8 cellular contexts compared by ENCODE assay signal in genomic region chrX:35380808-35381700, GRCh38.
A peak's percentile ranks its signal among the peaks of the same experiment; 100 is the strongest.
DNase-seq lines count a peak whose midpoint lies in the region; ATAC-seq and TF ChIP-seq lines count a peak whose summit lies in the region.

No MANE protein-coding gene starts in this region.

- no peak overlapping the region for H3K14ac ChIP-seq in IMR-90 (replicated peaks; ENCODE audit: low read depth, low read length)

- no peak for TF ChIP-seq POLR2A in IMR-90 (IDR thresholded peaks at IDR 0.05; ENCODE audit: low read depth, low read length)

- H3K23ac ChIP-seq in IMR-90 (ENCODE audit: low read depth, low read length), result no peak overlapping the region

- no peak overlapping the region for H3K4me2 ChIP-seq in IMR-90 (ENCODE audit: low read depth, low read length)

- no peak overlapping the region for H2AFZ ChIP-seq in IMR-90 (replicated peaks; ENCODE audit: low read length, poor library complexity)

- in situ Hi-C loops in IMR-90 (cut with MboI; ENCODE audit: low sequenced_read_pairs), result loop anchor here (25.0 kb wide), 1 partner anchor 1481 kb away; no protein-coding TSS in a partner anchor

- H3K4me1 ChIP-seq in IMR-90 (ENCODE audit: control insufficient read depth, insufficient read depth, low read length) (no peaks in the 10 kb centered on the region), adipocyte (ENCODE audit: control insufficient read depth, insufficient read depth, low read length) (no peaks in the 10 kb centered on the region), lower lobe of right lung (no peaks in the 10 kb centered on the region)

- no peak for TF ChIP-seq RAD21 in IMR-90 (IDR thresholded peaks at IDR 0.05; ENCODE audit: low read length)

- WGBS in IMR-90 (ENCODE audit: extremely low coverage in 2 of 2, insufficient read length in 1 of 2), 2 experiments, result 70% methylated on average over 4 of the region's 6 CpGs; no CpG with 5 or more reads in 1 of the 2 experiments

- H2BK5ac ChIP-seq in IMR-90 (ENCODE audit: low read depth, low read length, poor library complexity, severe bottlenecking), result no peak overlapping the region

- H2BK120ac ChIP-seq in IMR-90 (ENCODE audit: low read depth, low read length), result no peak overlapping the region

- H4K5ac ChIP-seq in IMR-90 (ENCODE audit: low read depth, low read length), result no peak overlapping the region

- peak; percentile 1 for DNase-seq in GDM1 (lab: John Stamatoyannopoulos, UW)
- peak; percentile 20 for DNase-seq in IMR-90
- peak; percentile 13 for DNase-seq in adipocyte (ENCODE audit: low read depth)
- no peak for DNase-seq in lower lobe of right lung
- DNase-seq in activated CD4-positive, CD25-positive, alpha-beta regulatory T cell (lab: John Stamatoyannopoulos, UW), result no peak
- DNase-seq in hypothalamus (lab: John Stamatoyannopoulos, UW), result no peak
- no peak for DNase-seq in NCI-H2196 treated with DMSO at 0.1 percent for 48 hours (lab: John Stamatoyannopoulos, UW; ENCODE audit: unreplicated experiment)

- no peaks in the 10 kb centered on the region for H4K20me1 ChIP-seq in IMR-90 (ENCODE audit: insufficient read depth, low read length)

- H3K36me3 ChIP-seq in IMR-90 (ENCODE audit: control insufficient read depth, insufficient read depth, low read length) (no peaks in the 10 kb centered on the region), adipocyte (ENCODE audit: control insufficient read depth, insufficient read depth, low read length, severe bottlenecking) (no peaks in the 10 kb centered on the region), lower lobe of right lung (no peaks in the 10 kb centered on the region)

- H3K9me3 ChIP-seq in IMR-90 (ENCODE audit: control insufficient read depth, insufficient read depth, low read length), result no peaks in the 10 kb centered on the region
- no peaks in the 10 kb centered on the region for H3K9me3 ChIP-seq in adipocyte (ENCODE audit: control insufficient read depth, low read length)
- H3K9me3 ChIP-seq in lower lobe of right lung, result no peaks in the 10 kb centered on the region

- no peak overlapping the region for H4K8ac ChIP-seq in IMR-90 (ENCODE audit: low read depth in 2 of 2, low read length in 2 of 2)

- H2AK9ac ChIP-seq in IMR-90 (replicated peaks; ENCODE audit: low read depth, low read length, poor library complexity), result no peak overlapping the region

- TF ChIP-seq CTCF in IMR-90 (conservative IDR thresholded peaks at IDR 0.05; ENCODE audit: low read depth, low read length) (peak; percentile 35), lower lobe of right lung (IDR thresholded peaks at IDR 0.05) (peak; percentile 47)

- CTCF ChIA-PET in IMR-90 (lab: Yijun Ruan, JAX), result interaction anchor here (0.7 kb wide), 1 partner anchor 9 kb away, joined by 3 read pairs; no protein-coding TSS in a partner anchor

- intact Hi-C loops in IMR-90 (cut with micrococcal nuclease), result loop anchor here (10.0 kb wide), 1 partner anchor 1484 kb away; no protein-coding TSS in a partner anchor
- intact Hi-C loops in lower lobe of right lung (cut with DNase I), result no loop called here

- no peak overlapping the region for H3K18ac ChIP-seq in IMR-90 (ENCODE audit: low read depth, low read length)

- POLR2A ChIA-PET in IMR-90 (lab: Charles Lee; ENCODE audit: unreplicated experiment), result no interaction called here

- BruUV-seq in IMR-90 (replicated peaks; lab: Mats Ljungman, UMichigan), result no TSS peak

- H3K56ac ChIP-seq in IMR-90 (ENCODE audit: extremely low read depth, insufficient read depth, low read length), result no peak overlapping the region

- no peaks in the 10 kb centered on the region for H3K9me1 ChIP-seq in IMR-90 (ENCODE audit: insufficient read depth, low read length)

- dilution Hi-C loops in IMR-90 (cut with HindIII; ENCODE audit: low sequenced_read_pairs, unreplicated experiment), result no loop called here

- no peaks in the 10 kb centered on the region for H3K79me1 ChIP-seq in IMR-90 (ENCODE audit: low read depth in 1 of 2, low read length in 2 of 2)

- H3K27ac ChIP-seq in IMR-90 (ENCODE audit: insufficient read depth, low read length), result no peak overlapping the region
- no peak overlapping the region for H3K27ac ChIP-seq in lower lobe of right lung

- H2BK20ac ChIP-seq in IMR-90 (ENCODE audit: low read depth, low read length), result no peak overlapping the region

- H4K91ac ChIP-seq in IMR-90 (ENCODE audit: insufficient read depth, low read depth, low read length), result no peak overlapping the region

- H2AK5ac ChIP-seq in IMR-90 (ENCODE audit: low read depth, low read length), result no peak overlapping the region

- H3K4ac ChIP-seq in IMR-90 (ENCODE audit: low read depth, low read length), result no peak overlapping the region

- H3K4me3 ChIP-seq in IMR-90 (ENCODE audit: insufficient read depth, low read depth, low read length), result no peak overlapping the region
- no peak overlapping the region for H3K4me3 ChIP-seq in adipocyte (ENCODE audit: low read length)
- H3K4me3 ChIP-seq in lower lobe of right lung, result no peak overlapping the region

- ATAC-seq in GM21528 (IDR thresholded peaks at IDR 0.05; ENCODE audit: low FRiP score, unreplicated experiment), result peak; percentile 80
- ATAC-seq in IMR-90 (ENCODE audit: low read depth), result no peak
- ATAC-seq in lower lobe of right lung, result no peak

- no peak overlapping the region for H3K9ac ChIP-seq in IMR-90 (ENCODE audit: low read depth, low read length)
- H3K9ac ChIP-seq in adipocyte (ENCODE audit: low read length), result no peak overlapping the region

- no peak overlapping the region for H2BK15ac ChIP-seq in IMR-90 (ENCODE audit: low read depth, low read length)

- no peaks in the 10 kb centered on the region for H3K27me3 ChIP-seq in IMR-90 (ENCODE audit: control insufficient read depth, insufficient read depth, low read length)
- H3K27me3 ChIP-seq in adipocyte (replicated peaks; ENCODE audit: control insufficient read depth, insufficient read depth, low read length), result peaks cover 3% of the 10 kb centered on the region
- H3K27me3 ChIP-seq in lower lobe of right lung (ENCODE audit: low read depth), result no peaks in the 10 kb centered on the region

TF ChIP-seq in IMR-90, 13 proteins besides CTCF, POLR2A, EP300 and RAD21:
- TF ChIP-seq MXI1 (IDR thresholded peaks at IDR 0.05; ENCODE audit: borderline replicate concordance, low read depth, low read length) (no peak), MAFK (IDR thresholded peaks at IDR 0.05; ENCODE audit: low read depth, low read length) (no peak), RCOR1 (IDR thresholded peaks at IDR 0.05; ENCODE audit: insufficient replicate concordance, low read length) (no peak), SMC3 (IDR thresholded peaks at IDR 0.05; ENCODE audit: low read depth, low read length) (no peak), NFE2L2 (IDR thresholded peaks at IDR 0.05; ENCODE audit: low read depth, low read length) (no peak), MAZ (IDR thresholded peaks at IDR 0.05; ENCODE audit: borderline replicate concordance, low read depth, low read length) (no peak), FOS (IDR thresholded peaks at IDR 0.05; ENCODE audit: low read depth, low read length) (no peak), USF2 (IDR thresholded peaks at IDR 0.05; ENCODE audit: low read depth, low read length) (no peak), CHD1 (IDR thresholded peaks at IDR 0.05; ENCODE audit: low read depth, low read length) (no peak), CEBPB (IDR thresholded peaks at IDR 0.05; ENCODE audit: low read depth, low read length) (no peak), ELK1 (IDR thresholded peaks at IDR 0.05; ENCODE audit: borderline replicate concordance, low read depth, low read length) (no peak), RFX5 (IDR thresholded peaks at IDR 0.05; ENCODE audit: low read depth, low read length) (no peak), BHLHE40 (IDR thresholded peaks at IDR 0.05; ENCODE audit: low read depth, low read length) (no peak)
TF ChIP-seq in IMR-90: peak in this region for 0.

Comparison
In these comparisons a context has a peak if more than half of its experiments do, and no peak if none do; other contexts are left out.
1. DNase-seq: peak in GDM1 (single experiment), IMR-90 (single experiment) and adipocyte (single experiment); none in lower lobe of right lung (single experiment), activated CD4-positive, CD25-positive, alpha-beta regulatory T cell (0 of 4), hypothalamus (0 of 51) and NCI-H2196 treated with DMSO at 0.1 percent for 48 hours (single experiment).